Comparison of ENCODE assay signal across 19 cellular contexts in the genomic region with DNA sequence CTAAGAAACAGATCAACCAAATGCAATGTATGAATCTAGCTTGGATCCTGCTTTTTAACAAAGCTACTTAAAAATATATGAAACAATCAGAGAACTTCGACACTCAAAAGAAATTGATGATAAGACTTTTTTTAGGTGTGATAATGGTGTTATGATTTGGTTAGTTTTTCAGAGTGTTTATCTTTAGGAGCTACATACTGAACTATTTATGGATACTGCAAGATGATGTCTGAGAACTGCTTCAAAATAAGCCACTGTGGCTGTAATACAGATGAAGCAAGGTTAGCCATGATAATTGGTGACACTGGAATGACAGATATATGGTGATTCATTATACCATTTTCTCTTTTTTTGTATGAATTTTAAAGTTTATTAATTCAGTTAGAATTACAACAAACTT.
"Had no signal": no experiment of that assay in that cellular context is flagged by ENCODE, and none has a peak within 500 bp of the region (broad histone marks: within the 10 kb centered on the region; RNA-seq: fewer than 3 reads in every experiment).

No MANE protein-coding gene starts in this region.

- H3K36me3 ChIP-seq: left lung, ovary, thyroid gland had no signal

- H3K4me1 ChIP-seq: left lung had no signal

- H3K27me3 ChIP-seq: esophagus squamous epithelium, left lung, ovary, thyroid gland had no signal

- DNase-seq: activated CD4-positive, alpha-beta memory T cell treated with anti-CD3 and anti-CD28 coated beads, Interleukin-2, amount 10 ng/mL, durations not matched to agents 7 days and 5 days; activated CD4-positive, alpha-beta T cell treated with anti-CD3 and anti-CD28 coated beads for 48 hours; activated CD4-positive, CD25-positive, alpha-beta regulatory T cell; activated CD8-positive, alpha-beta memory T cell treated with anti-CD3 and anti-CD28 coated beads, Interleukin-2, amount 10 ng/mL, durations not matched to agents 7 days and 5 days; activated naive CD4-positive, alpha-beta T cell treated with Interleukin-2 at 50 U/mL for 16 hours; activated naive CD8-positive, alpha-beta T cell treated with anti-CD3 and anti-CD28 coated beads, Interleukin-2, amount 10 ng/mL, durations not matched to agents 7 days and 5 days; anterior cingulate cortex; effector CD8-positive, alpha-beta T cell; esophagus squamous epithelium; hypothalamus; left lung; naive thymus-derived CD4-positive, alpha-beta T cell; ovary; stimulated activated CD4-positive, alpha-beta T cell treated with anti-CD3 and anti-CD28 coated beads, Interleukin-12 subunit alpha, Interleukin-12 subunit beta, amount 100 ng/mL, for 4 hours; stimulated activated CD4-positive, alpha-beta T cell treated with anti-CD3 and anti-CD28 coated beads, Interleukin-1b, Interleukin-23, amount 100 ng/mL, for 48 hours; stimulated activated naive CD4-positive, alpha-beta T cell treated with Interleukin-2 at 50 U/mL for 16 hours; T-cell; thyroid gland had no signal

- H3K9me3 ChIP-seq: esophagus squamous epithelium, ovary, thyroid gland had no signal

- H3K27ac ChIP-seq: left lung had no signal

- ATAC-seq: activated CD8-positive, alpha-beta memory T cell treated with anti-CD3 and anti-CD28 coated beads, Interleukin-2, amount 10 ng/mL, durations not matched to agents 7 days and 5 days; left lung; naive thymus-derived CD4-positive, alpha-beta T cell; SK-N-SH treated with all-trans-retinoic acid at 6 μM for 48 hours; T-cell had no signal

- H3K4me3 ChIP-seq: esophagus squamous epithelium, left lung, ovary, thyroid gland had no signal
